Comparison of ENCODE assay signal across 9 cellular contexts in genomic region chrX:153600032-153600373, GRCh38. TPM values are rescaled to one million over a fixed set of nuclear protein-coding genes. Genes with fewer than 3 reads are reported as not detected.
A peak's percentile ranks its signal among the peaks of the same experiment; 100 is the strongest.
DNase-seq lines count a peak whose midpoint lies in the region; ATAC-seq and TF ChIP-seq lines count a peak whose summit lies in the region.
"Had no signal": no experiment of that assay in that cellular context is flagged by ENCODE, and none has a peak within 500 bp of the region (broad histone marks: within the 10 kb centered on the region; RNA-seq: fewer than 3 reads in every experiment).

No MANE protein-coding gene starts in this region.

- TF ChIP-seq POLR2A in right lobe of liver (IDR thresholded peaks at IDR 0.05) (no peak), vagina (IDR thresholded peaks at IDR 0.05) (no peak)

- H3K4me1 ChIP-seq in right lobe of liver (peaks cover 0 to 3% (median 0%) of the 10 kb centered on the region in 4 donors), vagina (peaks cover 11% of the 10 kb centered on the region)

- H3K27ac Mint-ChIP-seq in activated naive CD8-positive, alpha-beta T cell: peak overlapping the region; percentile 34

- ATAC-seq in right lobe of liver: no peak
- ATAC-seq in left lobe of liver: no peak
- ATAC-seq in HG03457 (IDR thresholded peaks at IDR 0.05; ENCODE audit: unreplicated experiment): no peak

- H3K27me3 ChIP-seq in right lobe of liver (no peaks in the 10 kb centered on the region), vagina (no peaks in the 10 kb centered on the region)

- no peaks in the 10 kb centered on the region for H3K9me3 ChIP-seq in right lobe of liver
- no peaks in the 10 kb centered on the region for H3K9me3 ChIP-seq in vagina

- H3K27ac ChIP-seq in right lobe of liver (no peak overlapping the region), vagina (no peak overlapping the region), substantia nigra (ENCODE audit: low read depth, low read length, poor library complexity, severe bottlenecking) (no peak overlapping the region)

- no peaks in the 10 kb centered on the region for H3K36me3 Mint-ChIP-seq in activated naive CD8-positive, alpha-beta T cell

- no peaks in the 10 kb centered on the region for H3K9me3 Mint-ChIP-seq in activated naive CD8-positive, alpha-beta T cell (ENCODE audit: low read depth)

- no peaks in the 10 kb centered on the region for H3K27me3 Mint-ChIP-seq in activated naive CD8-positive, alpha-beta T cell

- H3K4me3 ChIP-seq in AG09309 (ENCODE audit: control insufficient read depth, low read depth, low read length) (peak overlapping the region; percentile 58), right lobe of liver (peak overlapping the region; percentile 50 to 56 (median 53)), vagina (peak overlapping the region; percentile 55 to 70)

- peaks cover 33% of the 10 kb centered on the region for H3K4me1 Mint-ChIP-seq in activated naive CD8-positive, alpha-beta T cell (ENCODE audit: low read depth)

- peak overlapping the region; percentile 87 for H3K4me3 Mint-ChIP-seq in activated naive CD8-positive, alpha-beta T cell

- 27% methylated on average over 2 of the region's 2 CpGs for WGBS in right lobe of liver (ENCODE audit: insufficient coverage, low coverage, low lambda C conversion rate, missing lambda C conversion rate)

- DNase-seq in AG09309 (ENCODE audit: low read depth) (no peak), HT1080 (ENCODE audit: low read depth) (peak; percentile 15), right lobe of liver (no peak), vagina (ENCODE audit: extremely low spot score in 2 of 2) (no peak), left lobe of liver (ENCODE audit: low spot score) (no peak), substantia nigra (lab: John Stamatoyannopoulos, UW) (no peak)
- DNase-seq: left cardiac atrium had no signal

- TF ChIP-seq CTCF in AG09309 (IDR thresholded peaks at IDR 0.05; ENCODE audit: control insufficient read depth, insufficient read depth, low read depth, low read length, missing control alignments) (no peak), right lobe of liver (IDR thresholded peaks at IDR 0.05) (no peak), vagina (IDR thresholded peaks at IDR 0.05) (no peak)

- intact Hi-C loops in right lobe of liver (cut with DNase I): no loop called here
- intact Hi-C loops in vagina (cut with DNase I): no loop called here

- H3K36me3 ChIP-seq in right lobe of liver (no peaks in the 10 kb centered on the region), vagina (no peaks in the 10 kb centered on the region)

RNA-seq across cellular contexts. Expression of gene CCNQ, which starts 1.1 kb away (rescaled TPM):
- 74.4 and 82.3 TPM in 2 replicates for total RNA-seq in HT1080 (2014; rRNA removed; shearing (Covaris generic))
- polyA plus RNA-seq in HT1080 (2015; cell fraction: cytosol; rRNA removed): 33.2 and 40.5 TPM in 2 replicates
- polyA plus RNA-seq in HT1080 (2015; cell fraction: nucleus; rRNA removed): 10.2 and 11.6 TPM in 2 replicates
- 10 to 100 TPM in 2 of 6 experiments, 1 to 10 TPM in 4; 5.6 to 14.0 (median 7.5) TPM for total RNA-seq in right lobe of liver
- 31.2 TPM for total RNA-seq in vagina
- total RNA-seq in left lobe of liver: 8.7 TPM

RNA-seq across cellular contexts. Expression of gene DUSP9, which starts 47.0 kb away (rescaled TPM):
- total RNA-seq in HT1080 (2014; rRNA removed; shearing (Covaris generic)): not detected in 2 replicates
- not detected in 2 replicates for polyA plus RNA-seq in HT1080 (2015; cell fraction: cytosol; rRNA removed)
- polyA plus RNA-seq in HT1080 (2015; cell fraction: nucleus; rRNA removed): not detected in 2 replicates
- total RNA-seq in right lobe of liver: 1 to 10 TPM in 2 of 6 experiments, under 1 TPM in 4; 0.33 to 3.9 (median 0.69) TPM
- 0.74 TPM for total RNA-seq in vagina
- total RNA-seq in left lobe of liver: 0.60 TPM
- total RNA-seq: left cardiac atrium had no signal
